Comparison of ENCODE assay signal across 7 cellular contexts in the genomic region with DNA sequence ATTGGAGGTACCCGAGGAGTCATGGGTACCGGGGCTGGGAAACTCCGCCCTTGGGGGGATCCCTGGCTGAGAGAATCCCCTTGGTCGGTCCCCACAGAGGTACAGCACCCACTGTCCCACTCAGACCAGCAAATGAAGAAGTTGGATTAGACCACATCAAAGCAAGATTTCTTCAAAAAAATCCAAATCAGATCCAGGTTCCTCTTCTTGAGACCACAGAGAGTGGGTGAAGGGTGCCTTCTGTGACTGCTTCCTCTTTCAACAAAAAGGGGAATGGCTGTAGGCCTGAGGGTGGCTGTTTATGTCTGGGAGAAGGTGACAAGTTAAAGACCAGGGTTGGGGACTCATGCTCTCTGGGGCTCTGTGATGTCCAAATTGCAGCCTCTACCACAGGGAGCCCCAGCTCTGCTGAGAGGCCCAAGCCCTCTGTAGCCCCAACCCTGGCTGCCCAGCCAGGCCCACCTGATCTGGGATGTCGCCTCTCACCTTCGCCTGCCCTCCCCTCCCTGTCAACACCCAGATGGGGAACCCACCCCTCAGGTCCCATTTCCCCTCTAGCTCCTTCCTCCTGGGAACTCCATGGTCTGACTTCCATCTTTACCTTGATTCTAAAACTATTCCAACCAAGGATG. TPM values are rescaled to one million over a fixed set of nuclear protein-coding genes. Genes with fewer than 3 reads are reported as not detected.
A peak's percentile ranks its signal among the peaks of the same experiment; 100 is the strongest.
DNase-seq lines count a peak whose midpoint lies in the region; ATAC-seq lines count a peak whose summit lies in the region.

No MANE protein-coding gene starts in this region.

- DNase-seq in NOMO-1 treated with DMSO at 0.1 percent for 48 hours (lab: John Stamatoyannopoulos, UW; ENCODE audit: unreplicated experiment) (peak; percentile 93), putamen (ENCODE audit: low spot score) (peak; percentile 34), NCI-H2081 (lab: John Stamatoyannopoulos, UW) (no peak), ureter (ENCODE audit: low spot score) (no peak)
- DNase-seq in activated CD4-positive, alpha-beta T cell treated with anti-CD3 and anti-CD28 coated beads for 4 hours: no peak

- ATAC-seq in GM19023 (IDR thresholded peaks at IDR 0.05; ENCODE audit: unreplicated experiment) (peak; percentile 86), HG02840 (IDR thresholded peaks at IDR 0.05; ENCODE audit: low FRiP score, unreplicated experiment) (peak; percentile 77)

RNA-seq across cellular contexts. Expression of a gene that starts 50.9 kb away (rescaled TPM):
- 393 TPM for total RNA-seq in ureter

Comparison
In these comparisons a context has a peak if more than half of its experiments do, and no peak if none do; other contexts are left out.
1. DNase-seq: peak in NOMO-1 treated with DMSO at 0.1 percent for 48 hours (single experiment) and putamen (single experiment); none in NCI-H2081 (0 of 2), activated CD4-positive, alpha-beta T cell treated with anti-CD3 and anti-CD28 coated beads for 4 hours (0 of 2) and ureter (single experiment).